In genomic region chr16:85614338-85615013, GRCh38 we compare ENCODE assay signal across 1 cellular context.
TF ChIP-seq lines count a peak whose summit lies in the region.

No MANE protein-coding gene starts in this region.

TF ChIP-seq in HEK293, 187 proteins besides CTCF, POLR2A, EP300 and RAD21 (continued from another document):
- TF ChIP-seq ZBTB26 (tag by site-specific recombination; optimal IDR thresholded peaks at IDR 0.05) = no peak
- TF ChIP-seq ZBTB8A (tag by site-specific recombination; IDR thresholded peaks at IDR 0.05) = peak; percentile 90
- peak; percentile 6; the same call in 1 of the 2 replicates for TF ChIP-seq ZBTB11 (tag by site-specific recombination; conservative IDR thresholded peaks at IDR 0.05; ENCODE audit: low read depth)
- peak; percentile 35 for TF ChIP-seq KLF9 (tag by site-specific recombination; IDR thresholded peaks at IDR 0.05; ENCODE audit: low read depth)
- peak; percentile 74 for TF ChIP-seq EGR2 (tag by site-specific recombination; IDR thresholded peaks at IDR 0.05; ENCODE audit: low read depth)
- TF ChIP-seq ZNF433 (tag by site-specific recombination; IDR thresholded peaks at IDR 0.05; ENCODE audit: low read depth) = 0 out of 2 replicates have a peak, but pooled peaks have one; percentile 4
- TF ChIP-seq AEBP2 (tag by site-specific recombination; IDR thresholded peaks at IDR 0.05; ENCODE audit: borderline replicate concordance) = no peak
- no peak for TF ChIP-seq ZNF223 (tag by site-specific recombination; IDR thresholded peaks at IDR 0.05)
- no peak for TF ChIP-seq ZNF488 (tag by site-specific recombination; IDR thresholded peaks at IDR 0.05)
- TF ChIP-seq ZXDB (tag by site-specific recombination; IDR thresholded peaks at IDR 0.05) = no peak
- no peak for TF ChIP-seq PRDM2 (tag by site-specific recombination; IDR thresholded peaks at IDR 0.05; ENCODE audit: borderline replicate concordance)
- TF ChIP-seq ZNF398 (tag by site-specific recombination; IDR thresholded peaks at IDR 0.05) = peak; percentile 88
- TF ChIP-seq REST (tag by site-specific recombination; IDR thresholded peaks at IDR 0.05) = no peak
- TF ChIP-seq ZBTB10 (tag by site-specific recombination; IDR thresholded peaks at IDR 0.05) = peak; percentile 50; the same call in 1 of the 2 replicates
- TF ChIP-seq ZNF292 (tag by site-specific recombination; IDR thresholded peaks at IDR 0.05; ENCODE audit: borderline replicate concordance, low read depth) = no peak
- TF ChIP-seq ZNF843 (tag by site-specific recombination; IDR thresholded peaks at IDR 0.05) = no peak
- peak; percentile 58 for TF ChIP-seq ZNF335 (tag by site-specific recombination; conservative IDR thresholded peaks at IDR 0.05)
- TF ChIP-seq ZBTB7A (tag by site-specific recombination; IDR thresholded peaks at IDR 0.05; ENCODE audit: low read depth) = no peak
- no peak for TF ChIP-seq GLIS2 (tag by site-specific recombination; IDR thresholded peaks at IDR 0.05)
